Comparison of ENCODE assay signal across 1 cellular context in the genomic region with DNA sequence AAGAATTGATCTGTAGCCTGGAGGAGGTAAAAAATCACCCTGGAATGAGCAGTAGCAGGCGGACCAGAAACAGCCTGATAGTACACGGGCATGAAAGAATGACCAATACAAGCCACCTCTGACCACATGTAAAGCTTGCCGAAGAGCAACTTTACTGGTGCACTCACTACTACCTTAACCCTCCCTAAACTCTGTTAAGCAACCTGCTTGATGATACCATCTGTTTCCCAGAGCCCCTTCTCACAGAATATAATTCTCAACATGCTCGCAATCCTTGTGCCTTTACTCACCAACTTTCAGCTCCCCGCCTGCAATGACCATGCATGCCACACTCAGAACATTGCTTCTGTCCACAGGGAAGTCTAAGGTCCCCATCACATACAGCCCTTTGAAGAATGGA.
TF ChIP-seq lines count a peak whose summit lies in the region.

No MANE protein-coding gene starts in this region.

TF ChIP-seq in H1, 55 proteins besides CTCF, POLR2A, EP300 and RAD21:
- TF ChIP-seq NANOG (IDR thresholded peaks at IDR 0.05; ENCODE audit: insufficient read depth, low read depth, low read length, poor library complexity, severe bottlenecking) (no peak), BRCA1 (IDR thresholded peaks at IDR 0.05; ENCODE audit: low read depth, low read length) (no peak), KDM5A (IDR thresholded peaks at IDR 0.05; ENCODE audit: low read length) (no peak), CTBP2 (IDR thresholded peaks at IDR 0.05; ENCODE audit: borderline replicate concordance, insufficient read depth, insufficient read length, low read length) (no peak), USF2 (IDR thresholded peaks at IDR 0.05; ENCODE audit: low read length) (no peak)
- TF ChIP-seq, protein P1, sequence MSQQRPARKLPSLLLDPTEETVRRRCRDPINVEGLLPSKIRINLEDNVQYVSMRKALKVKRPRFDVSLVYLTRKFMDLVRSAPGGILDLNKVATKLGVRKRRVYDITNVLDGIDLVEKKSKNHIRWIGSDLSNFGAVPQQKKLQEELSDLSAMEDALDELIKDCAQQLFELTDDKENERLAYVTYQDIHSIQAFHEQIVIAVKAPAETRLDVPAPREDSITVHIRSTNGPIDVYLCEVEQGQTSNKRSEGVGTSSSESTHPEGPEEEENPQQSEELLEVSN (IDR thresholded peaks at IDR 0.05) = no peak
